ENCODE assay signal across 13 cellular contexts in genomic region chr11:122186439-122187080, GRCh38.
A peak's percentile ranks its signal among the peaks of the same experiment; 100 is the strongest.
DNase-seq lines count a peak whose midpoint lies in the region; ATAC-seq and TF ChIP-seq lines count a peak whose summit lies in the region.
"Had no signal": no experiment of that assay in that cellular context is flagged by ENCODE, and none has a peak within 500 bp of the region (broad histone marks: within the 10 kb centered on the region; RNA-seq: fewer than 3 reads in every experiment).

No MANE protein-coding gene starts in this region.

- peak overlapping the region; percentile 2; the same call in 1 of the 2 replicates for H3K4me3 ChIP-seq in PC-3 (ENCODE audit: low read length)
- H3K4me3 ChIP-seq in retinal pigment epithelial cell (ENCODE audit: low read length) = no peak overlapping the region
- H3K4me3 ChIP-seq in GM23338 = no peak overlapping the region
- H3K4me3 ChIP-seq: mucosa of descending colon had no signal

- H3K27ac ChIP-seq in PC-3 (ENCODE audit: low read length) = peak overlapping the region; percentile 76
- H3K27ac ChIP-seq in GM23338 (ENCODE audit: low read depth) = no peak overlapping the region

- CTCF ChIA-PET in PC-3 (lab: Charles Lee) = no interaction called here

- in situ Hi-C loops in GM13977 (cut with MboI; ENCODE audit: low pct_unique_long_range_greater_than_20kb, low sequenced_read_pairs, unreplicated experiment) = no loop called here

- H3K36me3 ChIP-seq in PC-3 (ENCODE audit: low read depth, low read length) (peaks cover 49% of the 10 kb centered on the region), GM23338 (ENCODE audit: insufficient read depth) (no peaks in the 10 kb centered on the region)

- H3F3A ChIP-seq in PC-3 (ENCODE audit: low read length, unreplicated experiment) = peaks cover 13% of the 10 kb centered on the region
- no peaks in the 10 kb centered on the region for H3F3A ChIP-seq in GM23338 (replicated peaks; ENCODE audit: low read depth)

- H3K4me1 Mint-ChIP-seq in GM23338 = 0 out of 3 replicates have a peak, but pooled peaks cover 2% of the 10 kb centered on the region
- H3K4me1 Mint-ChIP-seq: activated CD4-positive, alpha-beta T cell treated with anti-CD3 and anti-CD28 coated beads for 36 hours; activated naive CD8-positive, alpha-beta T cell treated with anti-CD3 and anti-CD28 coated beads, Interleukin-2, amount 10 ng/mL, durations not matched to agents 7 days and 5 days had no signal

- H3K9me3 Mint-ChIP-seq in GM23338 = no peaks in the 10 kb centered on the region
- H3K9me3 Mint-ChIP-seq: activated naive CD8-positive, alpha-beta T cell treated with anti-CD3 and anti-CD28 coated beads, Interleukin-2, amount 10 ng/mL, durations not matched to agents 7 days and 5 days; stimulated activated naive CD8-positive, alpha-beta T cell treated with anti-CD3 and anti-CD28 coated beads, Interleukin-15, Interleukin-2, amounts not matched to agents 100 ng/mL and 50 ng/mL, for 24 hours had no signal

- H3K27ac Mint-ChIP-seq in GM23338 = no peak overlapping the region
- H3K27ac Mint-ChIP-seq: activated CD4-positive, alpha-beta T cell treated with anti-CD3 and anti-CD28 coated beads for 36 hours; activated naive CD8-positive, alpha-beta T cell treated with anti-CD3 and anti-CD28 coated beads, Interleukin-2, amount 10 ng/mL, durations not matched to agents 7 days and 5 days; stimulated activated naive CD8-positive, alpha-beta T cell treated with anti-CD3 and anti-CD28 coated beads, Interleukin-15, Interleukin-2, amounts not matched to agents 100 ng/mL and 50 ng/mL, for 24 hours had no signal

- ATAC-seq in PC-3 (no peak; the same call in 1 of the 2 replicates), esophagus mucosa (peak; percentile 88), HG02884 (IDR thresholded peaks at IDR 0.05; ENCODE audit: unreplicated experiment) (no peak), GM23338 (no peak)
- ATAC-seq: activated CD4-positive, alpha-beta T cell treated with anti-CD3 and anti-CD28 coated beads for 36 hours; mucosa of descending colon had no signal

- H3K9me3 ChIP-seq in PC-3 (ENCODE audit: low read length) = peaks cover 29% of the 10 kb centered on the region
- H3K9me3 ChIP-seq: mucosa of descending colon had no signal

- no peak for TF ChIP-seq CTCF in PC-3 (conservative IDR thresholded peaks at IDR 0.05; ENCODE audit: low read depth, low read length)
- no peak for TF ChIP-seq CTCF in retinal pigment epithelial cell (conservative IDR thresholded peaks at IDR 0.05; ENCODE audit: low read depth, low read length)
- TF ChIP-seq CTCF in GM13977 (IDR thresholded peaks at IDR 0.05; ENCODE audit: extremely low read depth, insufficient read depth, missing control alignments) = no peak
- no peak for TF ChIP-seq CTCF in GM23338 (conservative IDR thresholded peaks at IDR 0.05; ENCODE audit: low read depth in 2 of 2)

- H3K9ac ChIP-seq in PC-3 (ENCODE audit: low read length) = no peak overlapping the region

- no peaks in the 10 kb centered on the region for H3K36me3 Mint-ChIP-seq in GM23338 (ENCODE audit: low read depth)
- H3K36me3 Mint-ChIP-seq: activated naive CD8-positive, alpha-beta T cell treated with anti-CD3 and anti-CD28 coated beads, Interleukin-2, amount 10 ng/mL, durations not matched to agents 7 days and 5 days had no signal

- H3K4me2 ChIP-seq in PC-3 (ENCODE audit: low read length) (no peak overlapping the region), GM23338 (no peak overlapping the region)

- intact Hi-C loops in PC-3 (cut with micrococcal nuclease) = no loop called here

- no peak overlapping the region for H3K4me3 Mint-ChIP-seq in GM23338
- H3K4me3 Mint-ChIP-seq: activated CD4-positive, alpha-beta T cell treated with anti-CD3 and anti-CD28 coated beads for 36 hours; activated naive CD8-positive, alpha-beta T cell treated with anti-CD3 and anti-CD28 coated beads, Interleukin-2, amount 10 ng/mL, durations not matched to agents 7 days and 5 days; stimulated activated naive CD8-positive, alpha-beta T cell treated with anti-CD3 and anti-CD28 coated beads, Interleukin-15, Interleukin-2, amounts not matched to agents 100 ng/mL and 50 ng/mL, for 24 hours had no signal

- H3K79me2 ChIP-seq in PC-3 (ENCODE audit: low read length) (peaks cover 93% of the 10 kb centered on the region), GM23338 (replicated peaks; ENCODE audit: insufficient read depth) (no peaks in the 10 kb centered on the region)

- no peaks in the 10 kb centered on the region for H4K20me1 ChIP-seq in PC-3 (ENCODE audit: low read length)
- H4K20me1 ChIP-seq in GM23338 (replicated peaks; ENCODE audit: insufficient read depth) = no peaks in the 10 kb centered on the region

- H3K27me3 ChIP-seq in PC-3 (ENCODE audit: low read length) (no peaks in the 10 kb centered on the region), GM23338 (ENCODE audit: insufficient read depth) (no peaks in the 10 kb centered on the region)

- BruUV-seq in PC-3 (replicated peaks; lab: Mats Ljungman, UMichigan) = no TSS peak

- H2AFZ ChIP-seq in PC-3 (ENCODE audit: low read length) (no peak overlapping the region), GM23338 (no peak overlapping the region)

- POLR2A ChIA-PET in PC-3 (lab: Charles Lee; ENCODE audit: unreplicated experiment) = no interaction called here

- DNase-seq in GM03348 (ENCODE audit: low spot score) (peak; percentile 55), PC-3 (peak; percentile 87), retinal pigment epithelial cell (ENCODE audit: low read depth) (peak; percentile 71), GM13977 (ENCODE audit: low spot score) (no peak), GM23338 (ENCODE audit: low spot score) (no peak), NCI-H524 treated with DMSO at 0.1 percent for 48 hours (lab: John Stamatoyannopoulos, UW) (no peak)
- DNase-seq: activated CD4-positive, alpha-beta T cell treated with anti-CD3 and anti-CD28 coated beads for 36 hours; activated naive CD8-positive, alpha-beta T cell treated with anti-CD3 and anti-CD28 coated beads, Interleukin-2, amount 10 ng/mL, durations not matched to agents 7 days and 5 days; mucosa of descending colon; stimulated activated CD4-positive, alpha-beta T cell treated with anti-CD3 and anti-CD28 coated beads, Interleukin-15, amount 100 ng/mL, for 24 hours had no signal

- peaks cover 43% of the 10 kb centered on the region for H3K4me1 ChIP-seq in PC-3 (ENCODE audit: insufficient read depth, low read length)
- H3K4me1 ChIP-seq in GM23338 (ENCODE audit: insufficient read depth) = no peaks in the 10 kb centered on the region

- no peaks in the 10 kb centered on the region for H3K27me3 Mint-ChIP-seq in GM23338 (ENCODE audit: insufficient read depth, low read depth, poor library complexity)

- H3K9me2 ChIP-seq in PC-3 (replicated peaks; ENCODE audit: low read length) = no peaks in the 10 kb centered on the region
- no peaks in the 10 kb centered on the region for H3K9me2 ChIP-seq in GM23338 (ENCODE audit: insufficient read depth)

TF ChIP-seq in GM23338, 12 proteins besides CTCF, POLR2A, EP300 and RAD21 (continues in another document):
- TF ChIP-seq NANOG (IDR thresholded peaks at IDR 0.05; ENCODE audit: borderline replicate concordance) (no peak), EZH2phosphoT487 (IDR thresholded peaks at IDR 0.05; ENCODE audit: unreplicated experiment) (no peak), REST (IDR thresholded peaks at IDR 0.05; ENCODE audit: unreplicated experiment) (no peak), ETS1 (IDR thresholded peaks at IDR 0.05) (no peak), EZH2 (IDR thresholded peaks at IDR 0.05; ENCODE audit: low read depth, unreplicated experiment) (no peak), ZNF331 (CRISPR knock-in tag; IDR thresholded peaks at IDR 0.05; ENCODE audit: low read depth) (no peak), CREB1 (CRISPR knock-in tag; IDR thresholded peaks at IDR 0.05; ENCODE audit: low read depth) (no peak), ZNF114 (CRISPR knock-in tag; IDR thresholded peaks at IDR 0.05) (no peak), POLR2AphosphoS5 (IDR thresholded peaks at IDR 0.05; ENCODE audit: low read depth) (no peak), JUNB (IDR thresholded peaks at IDR 0.05; ENCODE audit: unreplicated experiment) (no peak), STAT1 (IDR thresholded peaks at IDR 0.05; ENCODE audit: unreplicated experiment) (no peak)

Comparison
In these comparisons a context has a peak if more than half of its experiments do, and no peak if none do; other contexts are left out.
1. DNase-seq: peak in GM03348 (single experiment), PC-3 (single experiment) and retinal pigment epithelial cell (single experiment); none in GM13977 (single experiment), GM23338 (single experiment) and NCI-H524 treated with DMSO at 0.1 percent for 48 hours (single experiment).